8 cellular contexts compared by ENCODE assay signal in the genomic region with DNA sequence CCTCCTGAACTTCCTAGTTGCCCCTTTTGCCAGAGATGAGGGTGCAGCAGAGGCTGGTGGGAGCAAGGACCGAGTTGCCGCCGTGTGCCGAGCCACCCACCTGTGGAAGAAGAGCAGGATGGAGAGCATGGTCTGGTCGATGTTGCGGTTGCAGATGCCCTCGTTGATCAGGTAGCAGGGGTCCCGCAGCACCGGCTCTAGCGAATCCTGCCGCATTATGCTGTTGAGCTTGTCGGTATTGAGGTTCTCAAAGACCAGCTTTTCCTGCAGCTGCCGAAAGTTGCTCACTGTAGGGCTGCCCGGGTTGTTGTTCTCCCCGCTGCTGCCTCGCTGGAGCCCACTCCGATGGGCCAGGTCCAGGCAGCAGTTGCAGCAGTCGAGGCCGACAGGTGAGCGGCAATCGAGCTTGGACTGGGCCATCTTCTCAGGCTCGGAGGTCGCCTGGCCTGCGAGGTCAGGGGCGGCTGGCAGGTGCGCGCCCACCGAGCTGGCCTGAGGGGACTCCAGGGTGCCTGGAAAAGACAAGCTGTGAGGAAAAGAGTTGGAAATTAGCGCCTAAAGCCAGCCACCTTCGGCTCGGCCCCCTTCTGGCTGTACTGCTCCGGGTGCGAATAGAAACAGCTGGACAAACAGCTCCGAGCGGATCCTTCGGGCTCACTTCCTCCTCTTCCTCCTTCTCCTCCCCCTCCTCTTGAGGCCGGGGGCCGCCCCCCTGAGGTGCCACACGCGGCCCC. TPM values are rescaled to one million over a fixed set of nuclear protein-coding genes. Genes with fewer than 3 reads are reported as not detected.
DNase-seq lines count a peak whose midpoint lies in the region; ATAC-seq and TF ChIP-seq lines count a peak whose summit lies in the region.

No MANE protein-coding gene starts in this region.

- H2BK15ac ChIP-seq in mesenchymal stem cell (ENCODE audit: low read depth, poor library complexity, severe bottlenecking) = no peak overlapping the region

- H3K27ac ChIP-seq in HUES48 (ENCODE audit: low read depth, low read length) (no peak overlapping the region), mesenchymal stem cell (ENCODE audit: low read length, poor library complexity, severe bottlenecking) (no peak overlapping the region), uterus (peak overlapping the region; percentile 84 to 85)

- no peak for DNase-seq in activated CD4-positive, alpha-beta T cell treated with anti-CD3 and anti-CD28 coated beads for 36 hours
- DNase-seq in activated CD4-positive, alpha-beta T cell treated with anti-CD3 and anti-CD28 coated beads, Interleukin-2, amount 50 U/mL, for 48 hours = no peak
- DNase-seq in MCF 10A (ENCODE audit: unreplicated experiment) (no peak), mesenchymal stem cell (no peak), uterus (no peak), cerebellum (ENCODE audit: low spot score) (no peak), AML-193 (lab: John Stamatoyannopoulos, UW) (no peak)

- no peak overlapping the region for H2BK120ac ChIP-seq in mesenchymal stem cell (ENCODE audit: low read depth, low read length)

- H3K4me3 ChIP-seq in HUES48 (ENCODE audit: low read depth, low read length) (peak overlapping the region; percentile 71), mesenchymal stem cell (ENCODE audit: insufficient read depth in 1 of 2, low read depth in 1 of 2, low read length in 2 of 2) (peak overlapping the region; percentile 52 to 68), uterus (peak overlapping the region; percentile 57 to 59)

- TF ChIP-seq CTCF in MCF 10A (IDR thresholded peaks at IDR 0.05; ENCODE audit: unreplicated experiment) (no peak), uterus (IDR thresholded peaks at IDR 0.05) (peak in 1 of 4 experiments; percentile 14)

- H2AK5ac ChIP-seq in mesenchymal stem cell (ENCODE audit: low read length, severe bottlenecking) = no peak overlapping the region

- H3K9ac ChIP-seq in HUES48 (ENCODE audit: low read depth, low read length) = no peak overlapping the region
- peak overlapping the region; percentile 62 for H3K9ac ChIP-seq in mesenchymal stem cell (ENCODE audit: low read length)

- no peaks in the 10 kb centered on the region for H3K79me1 ChIP-seq in mesenchymal stem cell (replicated peaks; ENCODE audit: low read length, poor library complexity, severe bottlenecking)

- H3K9me3 ChIP-seq in HUES48 (ENCODE audit: control insufficient read depth, insufficient read depth, low read length) (no peaks in the 10 kb centered on the region), mesenchymal stem cell (ENCODE audit: control insufficient read depth, low read length) (peaks cover 2% of the 10 kb centered on the region), uterus (no peaks in the 10 kb centered on the region)

- no peak overlapping the region for H3K23ac ChIP-seq in mesenchymal stem cell (ENCODE audit: low read length in 2 of 2)

- no peak overlapping the region for H3K14ac ChIP-seq in mesenchymal stem cell (ENCODE audit: low read length in 2 of 2)

- H3K4ac ChIP-seq in mesenchymal stem cell (ENCODE audit: low read depth in 1 of 2, low read length in 2 of 2) = no peak overlapping the region

- no peak overlapping the region for H2BK5ac ChIP-seq in mesenchymal stem cell (ENCODE audit: low read depth, low read length, poor library complexity, severe bottlenecking)

- no peaks in the 10 kb centered on the region for H3K27me3 Mint-ChIP-seq in activated CD4-positive, alpha-beta T cell treated with anti-CD3 and anti-CD28 coated beads for 36 hours
- peaks cover 55% of the 10 kb centered on the region for H3K27me3 Mint-ChIP-seq in MCF 10A (ENCODE audit: insufficient read depth, unreplicated experiment)

- peak overlapping the region in 1 of 2 experiments; percentile 11 for H3K18ac ChIP-seq in mesenchymal stem cell (ENCODE audit: low read depth in 1 of 2, low read length in 2 of 2)

- intact Hi-C loops in activated CD4-positive, alpha-beta T cell treated with anti-CD3 and anti-CD28 coated beads for 36 hours (cut with DNase I, micrococcal nuclease) = loop anchor here (1.0 to 10.0 kb wide), 6 partner anchors 101 to 880 kb away; partner anchors contain the start of gene RBM41 (in 1 of the 2)
- intact Hi-C loops in MCF 10A (cut with micrococcal nuclease) (loop anchor here (1.0 to 10.0 kb wide), 3 partner anchors 43 to 660 kb away; partner anchors contain the start of gene RBM41), uterus (cut with DNase I; ENCODE audit: low total_unique reads) (loop anchor here (5.0 kb wide), 2 partner anchors 58 to 103 kb away; no protein-coding TSS in a partner anchor)

- no peak for ATAC-seq in activated CD4-positive, alpha-beta T cell treated with anti-CD3 and anti-CD28 coated beads for 36 hours

- no peak overlapping the region for H3K27ac Mint-ChIP-seq in activated CD4-positive, alpha-beta T cell treated with anti-CD3 and anti-CD28 coated beads for 36 hours
- no peak overlapping the region for H3K27ac Mint-ChIP-seq in MCF 10A (ENCODE audit: low read depth, unreplicated experiment)

- H3K27me3 ChIP-seq in HUES48 (ENCODE audit: control insufficient read depth, insufficient read depth, low read length) (peaks cover 60% of the 10 kb centered on the region), mesenchymal stem cell (ENCODE audit: control insufficient read depth in 1 of 2, insufficient read depth in 1 of 2, low read length in 2 of 2) (peaks cover 11 to 66% of the 10 kb centered on the region in 2 experiments), uterus (no peaks in the 10 kb centered on the region)

- no TSS peak for BruUV-seq in MCF 10A (replicated peaks; lab: Mats Ljungman, UMichigan)

- 2% methylated on average over 24 of the region's 40 CpGs for WGBS in mesenchymal stem cell

- peak overlapping the region in 1 of 2 experiments; percentile 49 for H2BK12ac ChIP-seq in mesenchymal stem cell (ENCODE audit: low read length in 2 of 2)

- H3K4me2 ChIP-seq in mesenchymal stem cell (ENCODE audit: low read length, poor library complexity, severe bottlenecking) = peak overlapping the region; percentile 87

- POLR2A ChIA-PET in activated CD4-positive, alpha-beta T cell treated with anti-CD3 and anti-CD28 coated beads for 36 hours (lab: Charles Lee) = interaction anchor here (0.7 to 1.3 kb wide), 5 partner anchors 26 to 147 kb away, joined by 3 to 5 read pairs (median 3); partner anchors contain the start of gene PRPS1
- POLR2A ChIA-PET in MCF 10A (lab: Yijun Ruan, JAX) = interaction anchor here (0.5 to 5.7 kb wide), 22 partner anchors 8 to 1297 kb away, joined by 3 to 129 read pairs (median 3); partner anchors contain the start of genes MID2, PRPS1 and RBM41

- peaks cover 48% of the 10 kb centered on the region for H3K4me1 ChIP-seq in HUES48 (ENCODE audit: control insufficient read depth, insufficient read depth, low read length)
- H3K4me1 ChIP-seq in mesenchymal stem cell (ENCODE audit: control insufficient read depth, insufficient read depth, low read depth, low read length) = peaks cover 6% of the 10 kb centered on the region
- no peaks in the 10 kb centered on the region for H3K4me1 ChIP-seq in uterus

- CTCF ChIA-PET in activated CD4-positive, alpha-beta T cell treated with anti-CD3 and anti-CD28 coated beads for 36 hours (lab: Charles Lee) = interaction anchor here (0.6 to 6.8 kb wide), 14 partner anchors 9 to 147 kb away, joined by 3 to 149 read pairs (median 4); partner anchors contain the start of gene PRPS1
- CTCF ChIA-PET in MCF 10A (lab: Yijun Ruan, JAX) = interaction anchor here (0.6 to 8.6 kb wide), 21 partner anchors 9 to 742 kb away, joined by 3 to 139 read pairs (median 4); no protein-coding TSS in a partner anchor

- H4K91ac ChIP-seq in mesenchymal stem cell (ENCODE audit: low read length) = no peak overlapping the region

- no peaks in the 10 kb centered on the region for H3K36me3 Mint-ChIP-seq in activated CD4-positive, alpha-beta T cell treated with anti-CD3 and anti-CD28 coated beads for 36 hours (ENCODE audit: low read depth)
- peaks cover 14% of the 10 kb centered on the region for H3K36me3 Mint-ChIP-seq in MCF 10A (ENCODE audit: insufficient read depth, unreplicated experiment)

- H3K36me3 ChIP-seq in HUES48 (ENCODE audit: control insufficient read depth, insufficient read depth, low read length) (no peaks in the 10 kb centered on the region), mesenchymal stem cell (ENCODE audit: control insufficient read depth in 1 of 2, insufficient read depth in 2 of 2, low read depth in 1 of 2, low read length in 2 of 2) (no peaks in the 10 kb centered on the region), uterus (no peaks in the 10 kb centered on the region)

- H2AFZ ChIP-seq in mesenchymal stem cell (ENCODE audit: low read depth, low read length) = no peak overlapping the region

- peak overlapping the region; percentile 77 for H3K4me3 Mint-ChIP-seq in activated CD4-positive, alpha-beta T cell treated with anti-CD3 and anti-CD28 coated beads for 36 hours
- H3K4me3 Mint-ChIP-seq in MCF 10A (ENCODE audit: unreplicated experiment) = peak overlapping the region; percentile 76

- TF ChIP-seq POLR2A in uterus (IDR thresholded peaks at IDR 0.05) = no peak

- H3K4me1 Mint-ChIP-seq in activated CD4-positive, alpha-beta T cell treated with anti-CD3 and anti-CD28 coated beads for 36 hours = peaks cover 14% of the 10 kb centered on the region
- H3K4me1 Mint-ChIP-seq in MCF 10A (ENCODE audit: insufficient read depth, unreplicated experiment) = peaks cover 18% of the 10 kb centered on the region

- no peak overlapping the region for H4K8ac ChIP-seq in mesenchymal stem cell (ENCODE audit: low read length)

- no peaks in the 10 kb centered on the region for H3K9me3 Mint-ChIP-seq in activated CD4-positive, alpha-beta T cell treated with anti-CD3 and anti-CD28 coated beads for 36 hours (ENCODE audit: low read depth)
- no peaks in the 10 kb centered on the region for H3K9me3 Mint-ChIP-seq in MCF 10A (ENCODE audit: unreplicated experiment)

RNA-seq across cellular contexts. Expression of gene TSC22D3, which starts 0.4 kb away (rescaled TPM):
- total RNA-seq in activated CD4-positive, alpha-beta T cell treated with anti-CD3 and anti-CD28 coated beads for 36 hours = 10 to 100 TPM; 23.3 to 25.9 TPM
- total RNA-seq in MCF 10A (2022) (115 and 124 TPM in 2 replicates), uterus (100 to 1,000 TPM; 101 to 786 (median 475) TPM), cerebellum (40.4 TPM)
- 151 TPM for polyA plus RNA-seq in mesenchymal stem cell (2013, experiment 1 of 2)
- polyA plus RNA-seq in mesenchymal stem cell (2013, experiment 2 of 2) = 131 TPM

RNA-seq across cellular contexts. Expression of gene NCBP2L, which starts 2.4 kb away (rescaled TPM):
- not detected for total RNA-seq in activated CD4-positive, alpha-beta T cell treated with anti-CD3 and anti-CD28 coated beads for 36 hours
- total RNA-seq in MCF 10A (2022) (not detected in 2 replicates), uterus (not detected), cerebellum (not detected)
- not detected for polyA plus RNA-seq in mesenchymal stem cell (2013, experiment 1 of 2)
- polyA plus RNA-seq in mesenchymal stem cell (2013, experiment 2 of 2) = not detected

RNA-seq across cellular contexts. Expression of gene MID2, which starts 50.5 kb away (rescaled TPM):
- 10 to 100 TPM in 1 of 2 experiments, 1 to 10 TPM in 1; 7.3 to 10.1 TPM for total RNA-seq in activated CD4-positive, alpha-beta T cell treated with anti-CD3 and anti-CD28 coated beads for 36 hours
- total RNA-seq in MCF 10A (2022) (12.1 and 15.6 TPM in 2 replicates), uterus (10 to 100 TPM in 3 of 4 donors, 1 to 10 TPM in 1; 8.5 to 53.4 (median 40.7) TPM), cerebellum (21.2 TPM)
- 7.2 TPM for polyA plus RNA-seq in mesenchymal stem cell (2013, experiment 1 of 2)
- polyA plus RNA-seq in mesenchymal stem cell (2013, experiment 2 of 2) = 7.1 TPM

Comparison
In these comparisons a context has a peak if more than half of its experiments do, and no peak if none do; other contexts are left out.
1. H3K27ac ChIP-seq: peak in uterus (2 of 2); none in HUES48 (single experiment) and mesenchymal stem cell (single experiment).
2. Peak in every context shown above with its lines, with median percentiles within 50 percentile points of each other: H3K4me3 ChIP-seq.